Comparison of ENCODE assay signal across 1 cellular context in genomic region chr1:52552505-52553371, GRCh38.
A peak's percentile ranks its signal among the peaks of the same experiment; 100 is the strongest.
TF ChIP-seq lines count a peak whose summit lies in the region.

TUT4 (minus strand) TSS chr1:52553092; CDS start chr1:52526280, 26,812 bp downstream.

TF ChIP-seq in HepG2, 621 proteins besides CTCF, POLR2A, EP300 and RAD21 (continued from another document and continues in another):
- TF ChIP-seq ZHX2 (IDR thresholded peaks at IDR 0.05; ENCODE audit: low read depth), result no peak
- TF ChIP-seq ZHX2 (CRISPR knock-in tag; IDR thresholded peaks at IDR 0.05; ENCODE audit: borderline replicate concordance), result no peak
- peak; percentile 38; the same call in 1 of the 2 replicates for TF ChIP-seq HDAC2 (CRISPR knock-in tag; IDR thresholded peaks at IDR 0.05)
- TF ChIP-seq GFI1 (CRISPR knock-in tag; IDR thresholded peaks at IDR 0.05; ENCODE audit: borderline replicate concordance), result no peak
- TF ChIP-seq FOXJ3 (CRISPR knock-in tag; IDR thresholded peaks at IDR 0.05; ENCODE audit: borderline replicate concordance), result no peak
- no peak for TF ChIP-seq ZBTB44 (CRISPR knock-in tag; IDR thresholded peaks at IDR 0.05)
- no peak for TF ChIP-seq JUN (CRISPR knock-in tag; IDR thresholded peaks at IDR 0.05)
- TF ChIP-seq POLR2G (IDR thresholded peaks at IDR 0.05; ENCODE audit: low read depth, low read length), result peak; percentile 63; the same call in 1 of the 2 replicates
- TF ChIP-seq FOXO4 (CRISPR knock-in tag; conservative IDR thresholded peaks at IDR 0.05), result 0 out of 2 replicates have a peak, but pooled peaks have one; percentile 63
- TF ChIP-seq ZFP37 (CRISPR knock-in tag; IDR thresholded peaks at IDR 0.05; ENCODE audit: borderline replicate concordance), result peak; percentile 21; the same call in 1 of the 2 replicates
- TF ChIP-seq ZNF337 (CRISPR knock-in tag; IDR thresholded peaks at IDR 0.05; ENCODE audit: borderline replicate concordance, low read depth), result no peak
- no peak for TF ChIP-seq NFYC (CRISPR knock-in tag; IDR thresholded peaks at IDR 0.05)
- no peak for TF ChIP-seq ZSCAN5A (CRISPR knock-in tag; IDR thresholded peaks at IDR 0.05; ENCODE audit: borderline replicate concordance)
- no peak for TF ChIP-seq EZH2 (conservative IDR thresholded peaks at IDR 0.05; ENCODE audit: low read depth, low read length)
- no peak for TF ChIP-seq NR2C2 (CRISPR knock-in tag; IDR thresholded peaks at IDR 0.05; ENCODE audit: borderline replicate concordance)
- TF ChIP-seq TARDBP (CRISPR knock-in tag; IDR thresholded peaks at IDR 0.05), result no peak
- no peak for TF ChIP-seq ZNF569 (CRISPR knock-in tag; IDR thresholded peaks at IDR 0.05; ENCODE audit: borderline replicate concordance)
- 0 out of 2 replicates have a peak, but pooled peaks have one; percentile 25 for TF ChIP-seq PHF21A (CRISPR knock-in tag; IDR thresholded peaks at IDR 0.05)
- no peak for TF ChIP-seq ZNF766 (CRISPR knock-in tag; IDR thresholded peaks at IDR 0.05; ENCODE audit: borderline replicate concordance)
- no peak for TF ChIP-seq FOXA3 (CRISPR knock-in tag; IDR thresholded peaks at IDR 0.05)
- peak; percentile 84; the same call in 1 of the 2 replicates for TF ChIP-seq MTERF4 (CRISPR knock-in tag; IDR thresholded peaks at IDR 0.05)
- TF ChIP-seq ZBTB21 (CRISPR knock-in tag; IDR thresholded peaks at IDR 0.05), result no peak
- no peak for TF ChIP-seq ZNF747 (CRISPR knock-in tag; IDR thresholded peaks at IDR 0.05; ENCODE audit: borderline replicate concordance)
- no peak for TF ChIP-seq GTF3A (CRISPR knock-in tag; conservative IDR thresholded peaks at IDR 0.05)
- peak; percentile 73; the same call in 1 of the 2 replicates for TF ChIP-seq ZNF790 (CRISPR knock-in tag; IDR thresholded peaks at IDR 0.05; ENCODE audit: borderline replicate concordance)
- no peak; the same call in 1 of the 2 replicates for TF ChIP-seq ZFP90 (CRISPR knock-in tag; IDR thresholded peaks at IDR 0.05; ENCODE audit: borderline replicate concordance)
- no peak for TF ChIP-seq MXD4 (CRISPR knock-in tag; IDR thresholded peaks at IDR 0.05)
- peak; percentile 63; the same call in 1 of the 2 replicates for TF ChIP-seq ZNF772 (CRISPR knock-in tag; IDR thresholded peaks at IDR 0.05)
- TF ChIP-seq CENPBD1 (CRISPR knock-in tag; IDR thresholded peaks at IDR 0.05; ENCODE audit: borderline replicate concordance, low read depth), result no peak
- TF ChIP-seq MXD1 (CRISPR knock-in tag; IDR thresholded peaks at IDR 0.05), result peak; percentile 79
- TF ChIP-seq PATZ1 (CRISPR knock-in tag; IDR thresholded peaks at IDR 0.05), result peak; percentile 90
- TF ChIP-seq IRX3 (CRISPR knock-in tag; IDR thresholded peaks at IDR 0.05; ENCODE audit: borderline replicate concordance, low read depth), result no peak
- peak; percentile 81 for TF ChIP-seq ZNF501 (CRISPR knock-in tag; IDR thresholded peaks at IDR 0.05)
- no peak for TF ChIP-seq TBL1XR1 (IDR thresholded peaks at IDR 0.05; ENCODE audit: borderline replicate concordance, low read length, partially characterized antibody)
- no peak for TF ChIP-seq ZNF362 (CRISPR knock-in tag; IDR thresholded peaks at IDR 0.05; ENCODE audit: borderline replicate concordance)
- no peak for TF ChIP-seq SRSF4 (IDR thresholded peaks at IDR 0.05; ENCODE audit: low read depth, low read length, poor library complexity, severe bottlenecking)
- TF ChIP-seq ZNF678 (CRISPR knock-in tag; IDR thresholded peaks at IDR 0.05), result no peak
- TF ChIP-seq KDM5A (IDR thresholded peaks at IDR 0.05; ENCODE audit: borderline replicate concordance, low read length), result peak; percentile 24; the same call in 1 of the 2 replicates
- TF ChIP-seq ZNF562 (CRISPR knock-in tag; IDR thresholded peaks at IDR 0.05; ENCODE audit: borderline replicate concordance), result no peak
- no peak; the same call in 1 of the 2 replicates for TF ChIP-seq ZNF777 (CRISPR knock-in tag; IDR thresholded peaks at IDR 0.05)
- TF ChIP-seq NCOA1 (CRISPR knock-in tag; IDR thresholded peaks at IDR 0.05), result peak; percentile 82
- TF ChIP-seq ZNF839 (CRISPR knock-in tag; IDR thresholded peaks at IDR 0.05; ENCODE audit: borderline replicate concordance), result no peak
- 0 out of 3 replicates have a peak, but pooled peaks have one; percentile 12 for TF ChIP-seq MXI1 (IDR thresholded peaks at IDR 0.05; ENCODE audit: borderline replicate concordance, low read depth, low read length)
- peak; percentile 71 for TF ChIP-seq ZNF605 (CRISPR knock-in tag; IDR thresholded peaks at IDR 0.05)
- TF ChIP-seq MAF1 (CRISPR knock-in tag; IDR thresholded peaks at IDR 0.05; ENCODE audit: borderline replicate concordance), result 0 out of 2 replicates have a peak, but pooled peaks have one; percentile 31
- TF ChIP-seq POGZ (CRISPR knock-in tag; IDR thresholded peaks at IDR 0.05), result no peak; the same call in 1 of the 2 replicates
- TF ChIP-seq GRHL1 (CRISPR knock-in tag; conservative IDR thresholded peaks at IDR 0.05), result no peak
- TF ChIP-seq NFRKB (IDR thresholded peaks at IDR 0.05), result no peak
